In genomic region chr1:91651243-91651642, GRCh38 we compare ENCODE assay signal across 1 cellular context.
TF ChIP-seq lines count a peak whose summit lies in the region.

No MANE protein-coding gene starts in this region.

TF ChIP-seq in A549, 52 proteins besides CTCF, POLR2A, EP300 and RAD21 (continued from another document):
- TF ChIP-seq HMGXB4 (CRISPR knock-in tag; IDR thresholded peaks at IDR 0.05; ENCODE audit: borderline replicate concordance), result no peak
